1 cellular context compared by ENCODE assay signal in the genomic region with DNA sequence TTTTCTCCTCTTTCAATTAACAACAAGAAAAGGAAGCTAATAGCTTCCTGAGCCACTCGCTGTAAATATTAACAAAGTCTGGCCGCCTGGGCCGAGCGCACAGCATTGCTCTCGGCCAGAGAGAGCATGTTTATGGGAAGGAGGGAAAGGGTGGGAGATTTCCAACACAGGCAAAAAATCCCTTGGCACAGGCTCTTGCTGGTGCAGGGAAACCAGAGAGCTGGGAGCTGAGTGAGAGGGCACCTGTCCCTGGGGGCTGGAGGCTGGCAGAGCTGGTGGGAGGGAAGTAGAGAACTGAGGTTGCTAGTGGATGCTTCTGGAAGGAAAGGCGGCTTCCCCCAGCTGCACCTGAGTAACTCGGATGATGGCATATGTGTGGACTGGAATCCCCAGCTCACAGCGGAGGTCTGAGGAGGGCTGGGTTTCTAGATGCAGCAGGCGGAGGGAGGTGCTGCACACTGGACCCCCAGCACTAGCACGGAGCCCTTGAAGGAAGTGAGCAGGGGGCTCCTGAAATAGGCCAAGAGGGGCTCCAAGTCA.
TF ChIP-seq lines count a peak whose summit lies in the region.

No MANE protein-coding gene starts in this region.

TF ChIP-seq in GM23338, 12 proteins besides CTCF, POLR2A, EP300 and RAD21 (continued from another document):
- TF ChIP-seq, protein P1, sequence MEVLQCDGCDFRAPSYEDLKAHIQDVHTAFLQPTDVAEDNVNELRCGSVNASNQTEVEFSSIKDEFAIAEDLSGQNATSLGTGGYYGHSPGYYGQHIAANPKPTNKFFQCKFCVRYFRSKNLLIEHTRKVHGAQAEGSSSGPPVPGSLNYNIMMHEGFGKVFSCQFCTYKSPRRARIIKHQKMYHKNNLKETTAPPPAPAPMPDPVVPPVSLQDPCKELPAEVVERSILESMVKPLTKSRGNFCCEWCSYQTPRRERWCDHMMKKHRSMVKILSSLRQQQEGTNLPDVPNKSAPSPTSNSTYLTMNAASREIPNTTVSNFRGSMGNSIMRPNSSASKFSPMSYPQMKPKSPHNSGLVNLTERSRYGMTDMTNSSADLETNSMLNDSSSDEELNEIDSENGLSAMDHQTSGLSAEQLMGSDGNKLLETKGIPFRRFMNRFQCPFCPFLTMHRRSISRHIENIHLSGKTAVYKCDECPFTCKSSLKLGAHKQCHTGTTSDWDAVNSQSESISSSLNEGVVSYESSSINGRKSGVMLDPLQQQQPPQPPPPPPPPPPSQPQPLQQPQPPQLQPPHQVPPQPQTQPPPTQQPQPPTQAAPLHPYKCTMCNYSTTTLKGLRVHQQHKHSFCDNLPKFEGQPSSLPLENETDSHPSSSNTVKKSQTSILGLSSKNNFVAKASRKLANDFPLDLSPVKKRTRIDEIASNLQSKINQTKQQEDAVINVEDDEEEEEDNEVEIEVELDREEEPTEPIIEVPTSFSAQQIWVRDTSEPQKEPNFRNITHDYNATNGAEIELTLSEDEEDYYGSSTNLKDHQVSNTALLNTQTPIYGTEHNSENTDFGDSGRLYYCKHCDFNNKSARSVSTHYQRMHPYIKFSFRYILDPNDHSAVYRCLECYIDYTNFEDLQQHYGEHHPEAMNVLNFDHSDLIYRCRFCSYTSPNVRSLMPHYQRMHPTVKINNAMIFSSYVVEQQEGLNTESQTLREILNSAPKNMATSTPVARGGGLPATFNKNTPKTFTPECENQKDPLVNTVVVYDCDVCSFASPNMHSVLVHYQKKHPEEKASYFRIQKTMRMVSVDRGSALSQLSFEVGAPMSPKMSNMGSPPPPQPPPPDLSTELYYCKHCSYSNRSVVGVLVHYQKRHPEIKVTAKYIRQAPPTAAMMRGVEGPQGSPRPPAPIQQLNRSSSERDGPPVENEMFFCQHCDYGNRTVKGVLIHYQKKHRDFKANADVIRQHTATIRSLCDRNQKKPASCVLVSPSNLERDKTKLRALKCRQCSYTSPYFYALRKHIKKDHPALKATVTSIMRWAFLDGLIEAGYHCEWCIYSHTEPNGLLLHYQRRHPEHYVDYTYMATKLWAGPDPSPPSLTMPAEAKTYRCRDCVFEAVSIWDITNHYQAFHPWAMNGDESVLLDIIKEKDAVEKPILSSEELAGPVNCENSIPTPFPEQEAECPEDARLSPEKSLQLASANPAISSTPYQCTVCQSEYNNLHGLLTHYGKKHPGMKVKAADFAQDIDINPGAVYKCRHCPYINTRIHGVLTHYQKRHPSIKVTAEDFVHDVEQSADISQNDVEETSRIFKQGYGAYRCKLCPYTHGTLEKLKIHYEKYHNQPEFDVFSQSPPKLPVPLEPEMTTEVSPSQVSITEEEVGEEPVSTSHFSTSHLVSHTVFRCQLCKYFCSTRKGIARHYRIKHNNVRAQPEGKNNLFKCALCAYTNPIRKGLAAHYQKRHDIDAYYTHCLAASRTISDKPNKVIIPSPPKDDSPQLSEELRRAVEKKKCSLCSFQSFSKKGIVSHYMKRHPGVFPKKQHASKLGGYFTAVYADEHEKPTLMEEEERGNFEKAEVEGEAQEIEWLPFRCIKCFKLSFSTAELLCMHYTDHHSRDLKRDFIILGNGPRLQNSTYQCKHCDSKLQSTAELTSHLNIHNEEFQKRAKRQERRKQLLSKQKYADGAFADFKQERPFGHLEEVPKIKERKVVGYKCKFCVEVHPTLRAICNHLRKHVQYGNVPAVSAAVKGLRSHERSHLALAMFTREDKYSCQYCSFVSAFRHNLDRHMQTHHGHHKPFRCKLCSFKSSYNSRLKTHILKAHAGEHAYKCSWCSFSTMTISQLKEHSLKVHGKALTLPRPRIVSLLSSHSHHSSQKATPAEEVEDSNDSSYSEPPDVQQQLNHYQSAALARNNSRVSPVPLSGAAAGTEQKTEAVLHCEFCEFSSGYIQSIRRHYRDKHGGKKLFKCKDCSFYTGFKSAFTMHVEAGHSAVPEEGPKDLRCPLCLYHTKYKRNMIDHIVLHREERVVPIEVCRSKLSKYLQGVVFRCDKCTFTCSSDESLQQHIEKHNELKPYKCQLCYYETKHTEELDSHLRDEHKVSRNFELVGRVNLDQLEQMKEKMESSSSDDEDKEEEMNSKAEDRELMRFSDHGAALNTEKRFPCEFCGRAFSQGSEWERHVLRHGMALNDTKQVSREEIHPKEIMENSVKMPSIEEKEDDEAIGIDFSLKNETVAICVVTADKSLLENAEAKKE (CRISPR knock-in tag; IDR thresholded peaks at IDR 0.05), result no peak
- TF ChIP-seq, protein P2, sequence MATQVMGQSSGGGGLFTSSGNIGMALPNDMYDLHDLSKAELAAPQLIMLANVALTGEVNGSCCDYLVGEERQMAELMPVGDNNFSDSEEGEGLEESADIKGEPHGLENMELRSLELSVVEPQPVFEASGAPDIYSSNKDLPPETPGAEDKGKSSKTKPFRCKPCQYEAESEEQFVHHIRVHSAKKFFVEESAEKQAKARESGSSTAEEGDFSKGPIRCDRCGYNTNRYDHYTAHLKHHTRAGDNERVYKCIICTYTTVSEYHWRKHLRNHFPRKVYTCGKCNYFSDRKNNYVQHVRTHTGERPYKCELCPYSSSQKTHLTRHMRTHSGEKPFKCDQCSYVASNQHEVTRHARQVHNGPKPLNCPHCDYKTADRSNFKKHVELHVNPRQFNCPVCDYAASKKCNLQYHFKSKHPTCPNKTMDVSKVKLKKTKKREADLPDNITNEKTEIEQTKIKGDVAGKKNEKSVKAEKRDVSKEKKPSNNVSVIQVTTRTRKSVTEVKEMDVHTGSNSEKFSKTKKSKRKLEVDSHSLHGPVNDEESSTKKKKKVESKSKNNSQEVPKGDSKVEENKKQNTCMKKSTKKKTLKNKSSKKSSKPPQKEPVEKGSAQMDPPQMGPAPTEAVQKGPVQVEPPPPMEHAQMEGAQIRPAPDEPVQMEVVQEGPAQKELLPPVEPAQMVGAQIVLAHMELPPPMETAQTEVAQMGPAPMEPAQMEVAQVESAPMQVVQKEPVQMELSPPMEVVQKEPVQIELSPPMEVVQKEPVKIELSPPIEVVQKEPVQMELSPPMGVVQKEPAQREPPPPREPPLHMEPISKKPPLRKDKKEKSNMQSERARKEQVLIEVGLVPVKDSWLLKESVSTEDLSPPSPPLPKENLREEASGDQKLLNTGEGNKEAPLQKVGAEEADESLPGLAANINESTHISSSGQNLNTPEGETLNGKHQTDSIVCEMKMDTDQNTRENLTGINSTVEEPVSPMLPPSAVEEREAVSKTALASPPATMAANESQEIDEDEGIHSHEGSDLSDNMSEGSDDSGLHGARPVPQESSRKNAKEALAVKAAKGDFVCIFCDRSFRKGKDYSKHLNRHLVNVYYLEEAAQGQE (IDR thresholded peaks at IDR 0.05; ENCODE audit: unreplicated experiment), result no peak
- TF ChIP-seq, protein P3, sequence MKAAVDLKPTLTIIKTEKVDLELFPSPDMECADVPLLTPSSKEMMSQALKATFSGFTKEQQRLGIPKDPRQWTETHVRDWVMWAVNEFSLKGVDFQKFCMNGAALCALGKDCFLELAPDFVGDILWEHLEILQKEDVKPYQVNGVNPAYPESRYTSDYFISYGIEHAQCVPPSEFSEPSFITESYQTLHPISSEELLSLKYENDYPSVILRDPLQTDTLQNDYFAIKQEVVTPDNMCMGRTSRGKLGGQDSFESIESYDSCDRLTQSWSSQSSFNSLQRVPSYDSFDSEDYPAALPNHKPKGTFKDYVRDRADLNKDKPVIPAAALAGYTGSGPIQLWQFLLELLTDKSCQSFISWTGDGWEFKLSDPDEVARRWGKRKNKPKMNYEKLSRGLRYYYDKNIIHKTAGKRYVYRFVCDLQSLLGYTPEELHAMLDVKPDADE (IDR thresholded peaks at IDR 0.05), result no peak
- TF ChIP-seq EZH2phosphoT487 (IDR thresholded peaks at IDR 0.05; ENCODE audit: unreplicated experiment) (no peak), CREB1 (CRISPR knock-in tag; IDR thresholded peaks at IDR 0.05; ENCODE audit: low read depth) (no peak), EZH2 (IDR thresholded peaks at IDR 0.05; ENCODE audit: low read depth, unreplicated experiment) (no peak), ZNF331 (CRISPR knock-in tag; IDR thresholded peaks at IDR 0.05; ENCODE audit: low read depth) (no peak)
